Comparison of ENCODE assay signal across 8 cellular contexts in genomic region chr9:115117999-115118470, GRCh38. TPM values are rescaled to one million over a fixed set of nuclear protein-coding genes. Genes with fewer than 3 reads are reported as not detected.
DNase-seq lines count a peak whose midpoint lies in the region; ATAC-seq, FAIRE-seq and TF ChIP-seq lines count a peak whose summit lies in the region.

Gene TNC (minus strand): TSS chr9:115118157. CDS start chr9:115091018, 27,139 bp downstream.

- no peak for ATAC-seq in HG03039 (IDR thresholded peaks at IDR 0.05; ENCODE audit: unreplicated experiment)

- H3K79me2 ChIP-seq in OCI-LY7 (ENCODE audit: insufficient read depth, low read depth, low read length) = no peaks in the 10 kb centered on the region

- no peak within 1 kb of the TSS for H3K4me2 ChIP-seq in OCI-LY7 (ENCODE audit: low read length)

- no peak within 1 kb of the TSS for H2AFZ ChIP-seq in OCI-LY7 (ENCODE audit: low read length)

- H3K4me1 ChIP-seq in OCI-LY7 (ENCODE audit: insufficient read depth, low read length, poor library complexity, severe bottlenecking) = no peaks in the 10 kb centered on the region

- no peaks in the 10 kb centered on the region for H3K36me3 ChIP-seq in OCI-LY7 (ENCODE audit: insufficient read depth, low read length)

- TF ChIP-seq CTCF in OCI-LY7 (conservative IDR thresholded peaks at IDR 0.05; ENCODE audit: low read length) = no peak

- no peak within 1 kb of the TSS for H3K27ac ChIP-seq in OCI-LY7 (ENCODE audit: low read depth, low read length, poor library complexity, severe bottlenecking)

- intact Hi-C loops in OCI-LY7 (cut with micrococcal nuclease; ENCODE audit: unreplicated experiment) = no loop called here

- H3K4me3 ChIP-seq in OCI-LY7 (ENCODE audit: low read depth, low read length, poor library complexity, severe bottlenecking) = no peak within 1 kb of the TSS

- no peak for FAIRE-seq in urothelium cell line (lab: Jason Lieb, UNC)

- H4K20me1 ChIP-seq in OCI-LY7 (ENCODE audit: insufficient read depth, low read length) = no peaks in the 10 kb centered on the region

- H3K9me2 ChIP-seq in OCI-LY7 (ENCODE audit: insufficient read depth, low read length) = no peaks in the 10 kb centered on the region

- CTCF ChIA-PET in OCI-LY7 (lab: Charles Lee; ENCODE audit: unreplicated experiment) = no interaction called here

- no peaks in the 10 kb centered on the region for H3K9me3 ChIP-seq in OCI-LY7 (ENCODE audit: low read length)

- no TSS peak for BruUV-seq in OCI-LY7 (replicated peaks; lab: Mats Ljungman, UMichigan)

- POLR2A ChIA-PET in OCI-LY7 (lab: Charles Lee) = interaction anchor here (0.7 kb wide), 1 partner anchor 15 kb away, joined by 3 read pairs; no protein-coding TSS in a partner anchor

- DNase-seq in DMS79 treated with DMSO at 0.1 percent for 48 hours (lab: John Stamatoyannopoulos, UW) = peak; percentile 64
- peak; percentile 94 for DNase-seq in NCI-H69 (lab: John Stamatoyannopoulos, UW)
- peak; percentile 40 for DNase-seq in epidermal melanocyte (ENCODE audit: insufficient read length, low spot score)
- DNase-seq in mesenteric fat pad (ENCODE audit: low spot score) = no peak
- DNase-seq in urothelium cell line (ENCODE audit: low spot score) = peak; percentile 62
- no peak for DNase-seq in OCI-M2 (lab: John Stamatoyannopoulos, UW; ENCODE audit: unreplicated experiment)
- DNase-seq in OCI-LY7 (ENCODE audit: low spot score) = no peak

RNA-seq across cellular contexts. Expression of gene TNC, which starts in this region (rescaled TPM):
- total RNA-seq in mesenteric fat pad = 32.6 TPM
- total RNA-seq in OCI-LY7 (2014; rRNA removed; shearing (Covaris generic)) = not detected in 2 replicates
- not detected in 2 replicates for total RNA-seq in OCI-LY7 (2022)

Comparison
In these comparisons a context has a peak if more than half of its experiments do, and no peak if none do; other contexts are left out.
1. RNA of gene TNC (total RNA-seq): 32.6 TPM in mesenteric fat pad (single experiment); not detected in OCI-LY7; every median in the first group is over 10 times any median in the second.
2. DNase-seq: peak in DMS79 treated with DMSO at 0.1 percent for 48 hours (single experiment), NCI-H69 (single experiment), epidermal melanocyte (single experiment) and urothelium cell line (single experiment); none in mesenteric fat pad (single experiment), OCI-M2 (single experiment) and OCI-LY7 (single experiment).